ENCODE assay signal across 21 cellular contexts in genomic region chr7:157985636-157986035, GRCh38.
"Had no signal": no experiment of that assay in that cellular context is flagged by ENCODE, and none has a peak within 500 bp of the region (broad histone marks: within the 10 kb centered on the region; RNA-seq: fewer than 3 reads in every experiment).

No MANE protein-coding gene starts in this region.

- H3K9me3 ChIP-seq: MG63 had no signal

- H3K4me1 ChIP-seq: SJSA1 had no signal

- H3K27ac ChIP-seq: SJSA1, SK-N-MC had no signal

- H3K4me3 ChIP-seq: MG63, SJSA1, SK-N-MC had no signal

- DNase-seq: IMR-90, Karpas-422, KG1, MG63, NCI-H1092, NCI-H1436, NCI-H187, NCI-H2029, NCI-H2081 treated with DMSO at 0.1 percent for 48 hours, NCI-H2171, NCI-H226, NCI-H446, NCI-H510A, NCI-H524 treated with DMSO at 0.1 percent for 48 hours, NCI-H69, NCI-H774, Right ventricle myocardium superior, RPMI8226, SIG-M5 had no signal

- H3K27me3 ChIP-seq: MG63, SJSA1 had no signal

- H3K36me3 ChIP-seq: MG63, SJSA1 had no signal
